In genomic region chr2:233839447-233839820, GRCh38 we compare ENCODE assay signal across 1 cellular context.
A peak's percentile ranks its signal among the peaks of the same experiment; 100 is the strongest.
TF ChIP-seq lines count a peak whose summit lies in the region.

No MANE protein-coding gene starts in this region.

TF ChIP-seq in WTC11, 78 proteins besides CTCF, POLR2A, EP300 and RAD21:
- no peak for TF ChIP-seq TCF7 (CRISPR knock-in tag; IDR thresholded peaks at IDR 0.05; ENCODE audit: low read depth)
- TF ChIP-seq, protein P1, sequence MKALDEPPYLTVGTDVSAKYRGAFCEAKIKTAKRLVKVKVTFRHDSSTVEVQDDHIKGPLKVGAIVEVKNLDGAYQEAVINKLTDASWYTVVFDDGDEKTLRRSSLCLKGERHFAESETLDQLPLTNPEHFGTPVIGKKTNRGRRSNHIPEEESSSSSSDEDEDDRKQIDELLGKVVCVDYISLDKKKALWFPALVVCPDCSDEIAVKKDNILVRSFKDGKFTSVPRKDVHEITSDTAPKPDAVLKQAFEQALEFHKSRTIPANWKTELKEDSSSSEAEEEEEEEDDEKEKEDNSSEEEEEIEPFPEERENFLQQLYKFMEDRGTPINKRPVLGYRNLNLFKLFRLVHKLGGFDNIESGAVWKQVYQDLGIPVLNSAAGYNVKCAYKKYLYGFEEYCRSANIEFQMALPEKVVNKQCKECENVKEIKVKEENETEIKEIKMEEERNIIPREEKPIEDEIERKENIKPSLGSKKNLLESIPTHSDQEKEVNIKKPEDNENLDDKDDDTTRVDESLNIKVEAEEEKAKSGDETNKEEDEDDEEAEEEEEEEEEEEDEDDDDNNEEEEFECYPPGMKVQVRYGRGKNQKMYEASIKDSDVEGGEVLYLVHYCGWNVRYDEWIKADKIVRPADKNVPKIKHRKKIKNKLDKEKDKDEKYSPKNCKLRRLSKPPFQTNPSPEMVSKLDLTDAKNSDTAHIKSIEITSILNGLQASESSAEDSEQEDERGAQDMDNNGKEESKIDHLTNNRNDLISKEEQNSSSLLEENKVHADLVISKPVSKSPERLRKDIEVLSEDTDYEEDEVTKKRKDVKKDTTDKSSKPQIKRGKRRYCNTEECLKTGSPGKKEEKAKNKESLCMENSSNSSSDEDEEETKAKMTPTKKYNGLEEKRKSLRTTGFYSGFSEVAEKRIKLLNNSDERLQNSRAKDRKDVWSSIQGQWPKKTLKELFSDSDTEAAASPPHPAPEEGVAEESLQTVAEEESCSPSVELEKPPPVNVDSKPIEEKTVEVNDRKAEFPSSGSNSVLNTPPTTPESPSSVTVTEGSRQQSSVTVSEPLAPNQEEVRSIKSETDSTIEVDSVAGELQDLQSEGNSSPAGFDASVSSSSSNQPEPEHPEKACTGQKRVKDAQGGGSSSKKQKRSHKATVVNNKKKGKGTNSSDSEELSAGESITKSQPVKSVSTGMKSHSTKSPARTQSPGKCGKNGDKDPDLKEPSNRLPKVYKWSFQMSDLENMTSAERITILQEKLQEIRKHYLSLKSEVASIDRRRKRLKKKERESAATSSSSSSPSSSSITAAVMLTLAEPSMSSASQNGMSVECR (CRISPR knock-in tag; IDR thresholded peaks at IDR 0.05; ENCODE audit: borderline replicate concordance): 0 out of 2 replicates have a peak, but pooled peaks have one; percentile 32
TF ChIP-seq in WTC11: peak in this region for 1.
